In genomic region chr9:33140406-33141360, GRCh38 we compare ENCODE assay signal across 1 cellular context.
TF ChIP-seq lines count a peak whose summit lies in the region.

No MANE protein-coding gene starts in this region.

TF ChIP-seq in GM12878, 131 proteins besides CTCF, POLR2A, EP300 and RAD21 (continued from another document):
- no peak for TF ChIP-seq PRDM15 (CRISPR knock-in tag; IDR thresholded peaks at IDR 0.05)
- TF ChIP-seq EED (IDR thresholded peaks at IDR 0.05; ENCODE audit: low read depth) = peak; percentile 89
- TF ChIP-seq JUNB (IDR thresholded peaks at IDR 0.05) = peak; percentile 66
- TF ChIP-seq ETV6 (conservative IDR thresholded peaks at IDR 0.05 in 1 of 2, IDR thresholded peaks at IDR 0.05 in 1 of 2; ENCODE audit: borderline replicate concordance in 1 of 2, low read depth in 1 of 2) = 0 out of 4 replicates have a peak, but pooled peaks of 1 of the 2 experiments have one; percentile 30
- no peak for TF ChIP-seq STAT1 (conservative IDR thresholded peaks at IDR 0.05)
- TF ChIP-seq NR2C1 (IDR thresholded peaks at IDR 0.05) = no peak
- TF ChIP-seq IRF4 (IDR thresholded peaks at IDR 0.05; ENCODE audit: low read depth, low read length) = peak; percentile 59; the same call in 1 of the 2 replicates
- TF ChIP-seq HDAC6 (IDR thresholded peaks at IDR 0.05; ENCODE audit: unreplicated experiment) = no peak
- TF ChIP-seq BCL3 (IDR thresholded peaks at IDR 0.05; ENCODE audit: borderline replicate concordance, insufficient read depth, low read depth, low read length, poor library complexity, severe bottlenecking) = peak; percentile 28
- TF ChIP-seq TCF12 (IDR thresholded peaks at IDR 0.05; ENCODE audit: low read depth, low read length) = 0 out of 2 replicates have a peak, but pooled peaks have one; percentile 13
- TF ChIP-seq SPI1 (IDR thresholded peaks at IDR 0.05; ENCODE audit: borderline replicate concordance, insufficient read depth, low read depth, low read length) = peak; percentile 39; the same call in 1 of the 2 replicates
